ENCODE assay signal across 11 cellular contexts in the genomic region with DNA sequence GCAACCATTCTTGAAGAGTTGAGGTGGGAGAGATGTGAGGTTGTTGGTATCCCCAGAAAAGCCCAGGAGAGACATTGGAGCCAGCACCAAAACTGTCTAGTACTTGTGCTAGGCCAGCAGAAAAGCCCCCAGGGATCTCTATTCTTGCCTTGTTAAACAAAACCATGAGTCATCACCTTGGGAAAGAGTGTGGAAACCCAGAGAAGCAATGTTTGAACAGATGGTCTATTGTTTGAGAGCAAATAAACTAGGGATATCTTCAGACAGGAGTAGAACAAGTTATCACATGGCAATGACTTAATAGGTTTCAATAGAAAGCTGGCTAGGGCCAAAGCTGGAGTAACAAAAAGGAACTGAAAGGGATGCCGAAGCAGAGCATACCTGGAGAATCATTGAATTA.
DNase-seq lines count a peak whose midpoint lies in the region; ATAC-seq, FAIRE-seq and TF ChIP-seq lines count a peak whose summit lies in the region.
"Had no signal": no experiment of that assay in that cellular context is flagged by ENCODE, and none has a peak within 500 bp of the region (broad histone marks: within the 10 kb centered on the region; RNA-seq: fewer than 3 reads in every experiment).

No MANE protein-coding gene starts in this region.

- H3K9me3 Mint-ChIP-seq in glutamatergic neuron (ENCODE audit: unreplicated experiment), result no peaks in the 10 kb centered on the region

- no peaks in the 10 kb centered on the region for H3K27me3 Mint-ChIP-seq in glutamatergic neuron (ENCODE audit: unreplicated experiment)

- H3K36me3 ChIP-seq in bronchial epithelial cell (ENCODE audit: control insufficient read depth, insufficient read depth, low read length), result no peaks in the 10 kb centered on the region
- H3K36me3 ChIP-seq: spleen had no signal

- no peak overlapping the region for H3K4me3 ChIP-seq in bronchial epithelial cell (ENCODE audit: low read depth, low read length)
- H3K4me3 ChIP-seq: coronary artery, GM23338, spleen had no signal

- no peak overlapping the region for H3K27ac Mint-ChIP-seq in glutamatergic neuron (ENCODE audit: unreplicated experiment)
- H3K27ac Mint-ChIP-seq: GM23338 had no signal

- peaks cover 5% of the 10 kb centered on the region for H3K4me1 Mint-ChIP-seq in glutamatergic neuron (ENCODE audit: low read depth, unreplicated experiment)
- H3K4me1 Mint-ChIP-seq: GM23338 had no signal

- peak; percentile 93 for ATAC-seq in sciatic nerve
- ATAC-seq in HG02973 (IDR thresholded peaks at IDR 0.05; ENCODE audit: unreplicated experiment), result no peak
- ATAC-seq: GM23338, left ventricle myocardium superior had no signal

- intact Hi-C loops in sciatic nerve (cut with DNase I), result no loop called here

- TF ChIP-seq CTCF in bronchial epithelial cell (IDR thresholded peaks at IDR 0.05; ENCODE audit: insufficient read depth, low read length, severe bottlenecking) (no peak), glutamatergic neuron (IDR thresholded peaks at IDR 0.05; ENCODE audit: partially characterized antibody, unreplicated experiment) (no peak)

- H3K27me3 ChIP-seq in bronchial epithelial cell (ENCODE audit: control insufficient read depth, insufficient read depth, low read length), result no peaks in the 10 kb centered on the region
- H3K27me3 ChIP-seq: spleen had no signal

- no peak overlapping the region for H3K4me3 Mint-ChIP-seq in glutamatergic neuron (ENCODE audit: unreplicated experiment)
- H3K4me3 Mint-ChIP-seq: GM23338 had no signal

- no peaks in the 10 kb centered on the region for H3K36me3 Mint-ChIP-seq in glutamatergic neuron (ENCODE audit: unreplicated experiment)

- DNase-seq in HPDE6-E6E7 (ENCODE audit: extremely low spot score) (peak; percentile 40), NCI-H345 (lab: John Stamatoyannopoulos, UW) (peak; percentile 91), bronchial epithelial cell (ENCODE audit: low read depth) (peak; percentile 95), sciatic nerve (ENCODE audit: low spot score) (no peak), NOMO-1 treated with DMSO at 0.1 percent for 48 hours (lab: John Stamatoyannopoulos, UW; ENCODE audit: unreplicated experiment) (no peak), glutamatergic neuron (no peak)
- DNase-seq: left ventricle myocardium superior, spleen had no signal

- no peak for FAIRE-seq in bronchial epithelial cell (lab: Jason Lieb, UNC)

Comparison
In these comparisons a context has a peak if more than half of its experiments do, and no peak if none do; other contexts are left out.
1. DNase-seq: peak in HPDE6-E6E7 (single experiment), NCI-H345 (single experiment) and bronchial epithelial cell (single experiment); none in sciatic nerve (single experiment), NOMO-1 treated with DMSO at 0.1 percent for 48 hours (single experiment) and glutamatergic neuron (single experiment).